In genomic region chr22:46827072-46827780, GRCh38 we compare ENCODE assay signal across 16 cellular contexts.
A peak's percentile ranks its signal among the peaks of the same experiment; 100 is the strongest.
DNase-seq lines count a peak whose midpoint lies in the region; ATAC-seq, FAIRE-seq and TF ChIP-seq lines count a peak whose summit lies in the region.
"Had no signal": no experiment of that assay in that cellular context is flagged by ENCODE, and none has a peak within 500 bp of the region (broad histone marks: within the 10 kb centered on the region; RNA-seq: fewer than 3 reads in every experiment).

No MANE protein-coding gene starts in this region.

- no peaks in the 10 kb centered on the region for H4K20me1 ChIP-seq in PC-3 (ENCODE audit: low read length)
- H4K20me1 ChIP-seq in smooth muscle cell (ENCODE audit: low read depth), result peaks cover 42% of the 10 kb centered on the region

- H3K4me2 ChIP-seq in PC-3 (ENCODE audit: low read length), result no peak overlapping the region
- H3K4me2 ChIP-seq in smooth muscle cell, result no peak overlapping the region

- H3K79me2 ChIP-seq in PC-3 (ENCODE audit: low read length) (peaks cover 28% of the 10 kb centered on the region), smooth muscle cell (ENCODE audit: low read depth) (no peaks in the 10 kb centered on the region)

- intact Hi-C loops in PC-3 (cut with micrococcal nuclease), result no loop called here

- no peak for FAIRE-seq in H54 (lab: Jason Lieb, UNC)

- H3K9me2 ChIP-seq in PC-3 (replicated peaks; ENCODE audit: low read length), result no peaks in the 10 kb centered on the region

- no peak overlapping the region for H3K4me3 ChIP-seq in PC-3 (ENCODE audit: low read length)
- H3K4me3 ChIP-seq in smooth muscle cell, result no peak overlapping the region
- H3K4me3 ChIP-seq: GM23248, lung, right atrium auricular region, SJCRH30 had no signal

- H2AFZ ChIP-seq in PC-3 (ENCODE audit: low read length) (no peak overlapping the region), smooth muscle cell (ENCODE audit: low read depth) (no peak overlapping the region)
- H2AFZ ChIP-seq: GM23248 had no signal

- H3K9me3 ChIP-seq in PC-3 (ENCODE audit: low read length), result no peaks in the 10 kb centered on the region
- no peaks in the 10 kb centered on the region for H3K9me3 ChIP-seq in smooth muscle cell (replicated peaks; ENCODE audit: low read depth)
- H3K9me3 ChIP-seq: right atrium auricular region had no signal

- no peak for ATAC-seq in PC-3
- ATAC-seq: naive thymus-derived CD8-positive, alpha-beta T cell had no signal

- H3K27me3 ChIP-seq in PC-3 (ENCODE audit: low read length), result no peaks in the 10 kb centered on the region
- H3K27me3 ChIP-seq in smooth muscle cell (ENCODE audit: low read depth), result no peaks in the 10 kb centered on the region
- H3K27me3 ChIP-seq: right atrium auricular region, SJCRH30 had no signal

- DNase-seq in activated CD8-positive, alpha-beta memory T cell treated with anti-CD3 and anti-CD28 coated beads, Interleukin-2, amount 50 U/mL, for 4 hours, result peak; percentile 30
- no peak for DNase-seq in activated CD8-positive, alpha-beta memory T cell treated with anti-CD3 and anti-CD28 coated beads, Interleukin-2, amount 50 U/mL, for 48 hours
- DNase-seq in PC-3, result no peak
- DNase-seq in iPS DF 4.7 (ENCODE audit: extremely low read depth, low spot score), result peak; percentile 33
- DNase-seq in smooth muscle cell (lab: John Stamatoyannopoulos, UW; ENCODE audit: unreplicated experiment), result no peak
- no peak for DNase-seq in pons (ENCODE audit: low spot score)
- DNase-seq in H54 (ENCODE audit: insufficient read length, low spot score), result no peak
- no peak for DNase-seq in AG08396 (ENCODE audit: low spot score)
- DNase-seq: activated CD4-positive, alpha-beta memory T cell treated with anti-CD3 and anti-CD28 coated beads, Interleukin-2, amount 10 ng/mL, durations not matched to agents 7 days and 5 days; activated effector memory CD4-positive, alpha-beta T cell treated with anti-CD3 and anti-CD28 coated beads, Interleukin-2, amount 50 U/mL, for 16 hours; GM23248; hippocampal formation; SJCRH30 had no signal

- H3K27ac ChIP-seq in PC-3 (ENCODE audit: low read length) (peak overlapping the region; percentile 99), smooth muscle cell (ENCODE audit: low read depth) (no peak overlapping the region)
- H3K27ac ChIP-seq: GM23248, right atrium auricular region, SJCRH30 had no signal

- H3K4me1 ChIP-seq in PC-3 (ENCODE audit: insufficient read depth, low read length), result peaks cover 43% of the 10 kb centered on the region
- peaks cover 8% of the 10 kb centered on the region for H3K4me1 ChIP-seq in smooth muscle cell (ENCODE audit: low read depth)
- H3K4me1 ChIP-seq: SJCRH30 had no signal

- H3F3A ChIP-seq in PC-3 (ENCODE audit: low read length, unreplicated experiment) (peaks cover 17% of the 10 kb centered on the region), smooth muscle cell (ENCODE audit: low read depth) (peaks cover 12% of the 10 kb centered on the region)

- no TSS peak for BruUV-seq in PC-3 (replicated peaks; lab: Mats Ljungman, UMichigan)

- no peak overlapping the region for H3K9ac ChIP-seq in PC-3 (ENCODE audit: low read length)
- no peak overlapping the region for H3K9ac ChIP-seq in smooth muscle cell (ENCODE audit: low read depth)
- H3K9ac ChIP-seq: GM23248 had no signal

- H3K36me3 ChIP-seq in PC-3 (ENCODE audit: low read depth, low read length), result no peaks in the 10 kb centered on the region
- no peaks in the 10 kb centered on the region for H3K36me3 ChIP-seq in smooth muscle cell (ENCODE audit: low read depth)
- H3K36me3 ChIP-seq: right atrium auricular region, SJCRH30 had no signal

- 81% methylated on average over 27 of the region's 27 CpGs for WGBS in smooth muscle cell (ENCODE audit: low lambda C conversion rate)

- TF ChIP-seq POLR2A in H54 (IDR thresholded peaks at IDR 0.05; ENCODE audit: low read depth, low read length), result no peak

- TF ChIP-seq CTCF in PC-3 (conservative IDR thresholded peaks at IDR 0.05; ENCODE audit: low read depth, low read length), result peak; percentile 40; the same call in 1 of the 2 replicates
- TF ChIP-seq CTCF in smooth muscle cell (IDR thresholded peaks at IDR 0.05; ENCODE audit: borderline replicate concordance, insufficient read depth, poor library complexity, severe bottlenecking), result peak; percentile 22

- CTCF ChIA-PET in PC-3 (lab: Charles Lee), result no interaction called here

- POLR2A ChIA-PET in PC-3 (lab: Charles Lee; ENCODE audit: unreplicated experiment), result no interaction called here

Comparison
In these comparisons a context has a peak if more than half of its experiments do, and no peak if none do; other contexts are left out.
1. DNase-seq: peak in activated CD8-positive, alpha-beta memory T cell treated with anti-CD3 and anti-CD28 coated beads, Interleukin-2, amount 50 U/mL, for 4 hours (single experiment) and iPS DF 4.7 (single experiment); none in activated CD8-positive, alpha-beta memory T cell treated with anti-CD3 and anti-CD28 coated beads, Interleukin-2, amount 50 U/mL, for 48 hours (single experiment), PC-3 (single experiment), smooth muscle cell (single experiment), pons (single experiment), H54 (single experiment) and AG08396 (single experiment).